In genomic region chr10:30737931-30738391, GRCh38 we compare ENCODE assay signal across 20 cellular contexts.
DNase-seq lines count a peak whose midpoint lies in the region; ATAC-seq and TF ChIP-seq lines count a peak whose summit lies in the region.
"Had no signal": no experiment of that assay in that cellular context is flagged by ENCODE, and none has a peak within 500 bp of the region (broad histone marks: within the 10 kb centered on the region; RNA-seq: fewer than 3 reads in every experiment).

No MANE protein-coding gene starts in this region.

- H3K4me3 ChIP-seq in IMR-90 (ENCODE audit: insufficient read depth, low read depth, low read length), result no peak overlapping the region
- H3K4me3 ChIP-seq: ascending aorta, SJCRH30, stomach had no signal

- POLR2A ChIA-PET in IMR-90 (lab: Charles Lee; ENCODE audit: unreplicated experiment), result no interaction called here

- no peak for TF ChIP-seq POLR2A in IMR-90 (IDR thresholded peaks at IDR 0.05; ENCODE audit: low read depth, low read length)

- intact Hi-C loops in IMR-90 (cut with micrococcal nuclease) (loop anchor here (5.0 kb wide), 1 partner anchor 294 kb away; the partner anchor contains the start of gene ZNF438), sciatic nerve (cut with DNase I) (no loop called here)

- dilution Hi-C loops in IMR-90 (cut with HindIII; ENCODE audit: low sequenced_read_pairs, unreplicated experiment), result no loop called here

- peak overlapping the region; percentile 71 for H3K56ac ChIP-seq in IMR-90 (ENCODE audit: extremely low read depth, insufficient read depth, low read length)

- peak overlapping the region; percentile 97 for H2BK120ac ChIP-seq in IMR-90 (ENCODE audit: low read depth, low read length)

- H3K27ac ChIP-seq in IMR-90 (ENCODE audit: insufficient read depth, low read length), result peak overlapping the region; percentile 97
- H3K27ac ChIP-seq: C4-2B, HL-60, SJCRH30 had no signal

- H3K9ac ChIP-seq in IMR-90 (ENCODE audit: low read depth, low read length), result no peak overlapping the region

- peak overlapping the region; percentile 99 for H4K5ac ChIP-seq in IMR-90 (ENCODE audit: low read depth, low read length)

- DNase-seq in GM13977 (ENCODE audit: low spot score) (peak; percentile 60), IMR-90 (no peak), sciatic nerve (ENCODE audit: low spot score) (peak; percentile 43), ecto neural progenitor cell (ENCODE audit: low spot score) (no peak)
- DNase-seq in stimulated activated CD4-positive, alpha-beta T cell treated with anti-CD3 and anti-CD28 coated beads, Interleukin-4, amount 100 ng/mL, for 24 hours, result no peak
- DNase-seq: dermis blood vessel endothelial cell, DMS79, KG1, midbrain, NCI-H1417 treated with DMSO at 0.1 percent for 48 hours, NCI-H226, SJCRH30, stomach, T1000 had no signal

- H4K8ac ChIP-seq in IMR-90 (ENCODE audit: low read depth in 2 of 2, low read length in 2 of 2), result peak overlapping the region; percentile 90 to 97

- TF ChIP-seq RAD21 in IMR-90 (IDR thresholded peaks at IDR 0.05; ENCODE audit: low read length), result no peak

- no TSS peak for BruUV-seq in IMR-90 (replicated peaks; lab: Mats Ljungman, UMichigan)

- no peaks in the 10 kb centered on the region for H3K36me3 ChIP-seq in IMR-90 (ENCODE audit: control insufficient read depth, insufficient read depth, low read length)
- H3K36me3 ChIP-seq: ascending aorta, SJCRH30, stomach had no signal

- TF ChIP-seq CTCF in GM13977 (IDR thresholded peaks at IDR 0.05; ENCODE audit: extremely low read depth, insufficient read depth, missing control alignments), result no peak
- TF ChIP-seq CTCF in IMR-90 (conservative IDR thresholded peaks at IDR 0.05; ENCODE audit: low read depth, low read length), result no peak

- peak overlapping the region; percentile 86 for H2AK9ac ChIP-seq in IMR-90 (replicated peaks; ENCODE audit: low read depth, low read length, poor library complexity)

- in situ Hi-C loops in GM13977 (cut with MboI; ENCODE audit: low pct_unique_long_range_greater_than_20kb, low sequenced_read_pairs, unreplicated experiment) (loop anchor here (25.0 kb wide), 1 partner anchor 1074 kb away; no protein-coding TSS in a partner anchor), IMR-90 (cut with MboI; ENCODE audit: low sequenced_read_pairs) (no loop called here)

- H3K4me1 ChIP-seq in IMR-90 (ENCODE audit: control insufficient read depth, insufficient read depth, low read length), result peaks cover 7% of the 10 kb centered on the region
- H3K4me1 ChIP-seq: SJCRH30 had no signal

- peak overlapping the region; percentile 100 for H2BK20ac ChIP-seq in IMR-90 (ENCODE audit: low read depth, low read length)

- H3K18ac ChIP-seq in IMR-90 (ENCODE audit: low read depth, low read length), result peak overlapping the region; percentile 90

- H2AK5ac ChIP-seq in IMR-90 (ENCODE audit: low read depth, low read length), result peak overlapping the region; percentile 100

- peak overlapping the region; percentile 97 for H2BK5ac ChIP-seq in IMR-90 (ENCODE audit: low read depth, low read length, poor library complexity, severe bottlenecking)

- H2AFZ ChIP-seq in IMR-90 (replicated peaks; ENCODE audit: low read length, poor library complexity), result peak overlapping the region; percentile 57

- peaks cover 18% of the 10 kb centered on the region for H3K9me1 ChIP-seq in IMR-90 (ENCODE audit: insufficient read depth, low read length)

- H3K4ac ChIP-seq in IMR-90 (ENCODE audit: low read depth, low read length), result peak overlapping the region; percentile 92

- H4K91ac ChIP-seq in IMR-90 (ENCODE audit: insufficient read depth, low read depth, low read length), result peak overlapping the region; percentile 99

- no peaks in the 10 kb centered on the region for H4K20me1 ChIP-seq in IMR-90 (ENCODE audit: insufficient read depth, low read length)

- H3K23ac ChIP-seq in IMR-90 (ENCODE audit: low read depth, low read length), result peak overlapping the region; percentile 95; the same call in 1 of the 2 replicates

- H3K14ac ChIP-seq in IMR-90 (replicated peaks; ENCODE audit: low read depth, low read length), result peak overlapping the region; percentile 99

- 97% methylated on average over 5 of the region's 11 CpGs; no CpG with 5 or more reads in 1 of the 2 experiments for WGBS in IMR-90 (ENCODE audit: extremely low coverage in 2 of 2, insufficient read length in 1 of 2), 2 experiments

- no peak overlapping the region for H3K4me2 ChIP-seq in IMR-90 (ENCODE audit: low read depth, low read length)

- H3K27me3 ChIP-seq in IMR-90 (ENCODE audit: control insufficient read depth, insufficient read depth, low read length), result no peaks in the 10 kb centered on the region
- H3K27me3 ChIP-seq: ascending aorta, SJCRH30 had no signal

- H2BK15ac ChIP-seq in IMR-90 (ENCODE audit: low read depth, low read length), result peak overlapping the region; percentile 100

- CTCF ChIA-PET in IMR-90 (lab: Yijun Ruan, JAX), result no interaction called here

- ATAC-seq in GM21529 (IDR thresholded peaks at IDR 0.05; ENCODE audit: unreplicated experiment), result peak; percentile 40
- ATAC-seq in IMR-90 (ENCODE audit: low read depth), result no peak
- no peak for ATAC-seq in sciatic nerve
- no peak for ATAC-seq in HG03108 (IDR thresholded peaks at IDR 0.05; ENCODE audit: unreplicated experiment)
- ATAC-seq in HG02642 (IDR thresholded peaks at IDR 0.05; ENCODE audit: poor library complexity, unreplicated experiment), result no peak

- peaks cover 0 to 11% of the 10 kb centered on the region in 2 experiments; a peak in 2 of 4 replicates for H3K79me1 ChIP-seq in IMR-90 (ENCODE audit: low read depth in 1 of 2, low read length in 2 of 2)

- H3K9me3 ChIP-seq in IMR-90 (ENCODE audit: control insufficient read depth, insufficient read depth, low read length), result no peaks in the 10 kb centered on the region
- H3K9me3 ChIP-seq: ascending aorta, stomach had no signal

TF ChIP-seq in IMR-90, 13 proteins besides CTCF, POLR2A, EP300 and RAD21:
- TF ChIP-seq NFE2L2 (IDR thresholded peaks at IDR 0.05; ENCODE audit: low read depth, low read length) (no peak), SMC3 (IDR thresholded peaks at IDR 0.05; ENCODE audit: low read depth, low read length) (no peak), CEBPB (IDR thresholded peaks at IDR 0.05; ENCODE audit: low read depth, low read length) (no peak), RFX5 (IDR thresholded peaks at IDR 0.05; ENCODE audit: low read depth, low read length) (no peak), USF2 (IDR thresholded peaks at IDR 0.05; ENCODE audit: low read depth, low read length) (no peak)

Comparison
In these comparisons a context has a peak if more than half of its experiments do, and no peak if none do; other contexts are left out.
1. DNase-seq: peak in GM13977 (single experiment) and sciatic nerve (single experiment); none in IMR-90 (single experiment), stimulated activated CD4-positive, alpha-beta T cell treated with anti-CD3 and anti-CD28 coated beads, Interleukin-4, amount 100 ng/mL, for 24 hours (single experiment) and ecto neural progenitor cell (single experiment).